Comparison of ENCODE assay signal across 1 cellular context in the genomic region with DNA sequence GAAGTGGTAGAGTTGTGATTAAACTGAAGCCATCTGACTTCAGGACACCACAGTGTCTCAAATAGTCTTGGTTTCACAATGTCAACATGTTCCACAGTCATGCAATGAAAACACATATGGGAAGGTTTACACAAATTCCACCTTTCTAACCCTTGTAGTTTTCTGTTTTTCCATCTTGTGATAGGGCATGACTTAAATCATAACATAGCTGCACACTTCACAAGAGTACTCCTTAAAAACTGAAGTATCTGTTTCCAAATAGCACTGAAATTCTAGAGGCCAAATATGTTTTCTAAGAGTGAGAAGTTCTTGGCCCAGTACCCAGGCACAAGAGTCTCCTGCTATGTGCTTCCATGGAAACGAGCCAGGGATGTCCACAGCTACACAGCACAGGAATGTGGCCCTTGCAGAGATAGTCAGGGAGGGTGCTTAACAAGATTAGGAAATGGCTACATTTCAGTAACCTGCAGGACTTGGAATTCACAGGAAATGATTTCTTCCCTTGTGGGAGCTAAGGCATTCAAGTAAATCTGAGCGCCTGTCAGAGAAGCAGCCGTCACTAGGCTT.
TF ChIP-seq lines count a peak whose summit lies in the region.

No MANE protein-coding gene starts in this region.

TF ChIP-seq in WTC11, 78 proteins besides CTCF, POLR2A, EP300 and RAD21 (continued from another document):
- TF ChIP-seq, protein P1, sequence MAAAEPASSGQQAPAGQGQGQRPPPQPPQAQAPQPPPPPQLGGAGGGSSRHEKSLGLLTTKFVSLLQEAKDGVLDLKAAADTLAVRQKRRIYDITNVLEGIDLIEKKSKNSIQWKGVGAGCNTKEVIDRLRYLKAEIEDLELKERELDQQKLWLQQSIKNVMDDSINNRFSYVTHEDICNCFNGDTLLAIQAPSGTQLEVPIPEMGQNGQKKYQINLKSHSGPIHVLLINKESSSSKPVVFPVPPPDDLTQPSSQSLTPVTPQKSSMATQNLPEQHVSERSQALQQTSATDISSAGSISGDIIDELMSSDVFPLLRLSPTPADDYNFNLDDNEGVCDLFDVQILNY (CRISPR knock-in tag; IDR thresholded peaks at IDR 0.05), result no peak
- TF ChIP-seq JUN (CRISPR knock-in tag; IDR thresholded peaks at IDR 0.05) (no peak), TCF7 (CRISPR knock-in tag; IDR thresholded peaks at IDR 0.05; ENCODE audit: low read depth) (no peak), ZNF219 (CRISPR knock-in tag; IDR thresholded peaks at IDR 0.05; ENCODE audit: borderline replicate concordance) (no peak)
- TF ChIP-seq, protein P2, sequence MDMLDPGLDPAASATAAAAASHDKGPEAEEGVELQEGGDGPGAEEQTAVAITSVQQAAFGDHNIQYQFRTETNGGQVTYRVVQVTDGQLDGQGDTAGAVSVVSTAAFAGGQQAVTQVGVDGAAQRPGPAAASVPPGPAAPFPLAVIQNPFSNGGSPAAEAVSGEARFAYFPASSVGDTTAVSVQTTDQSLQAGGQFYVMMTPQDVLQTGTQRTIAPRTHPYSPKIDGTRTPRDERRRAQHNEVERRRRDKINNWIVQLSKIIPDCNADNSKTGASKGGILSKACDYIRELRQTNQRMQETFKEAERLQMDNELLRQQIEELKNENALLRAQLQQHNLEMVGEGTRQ (CRISPR knock-in tag; IDR thresholded peaks at IDR 0.05), result no peak
- TF ChIP-seq, protein P3, sequence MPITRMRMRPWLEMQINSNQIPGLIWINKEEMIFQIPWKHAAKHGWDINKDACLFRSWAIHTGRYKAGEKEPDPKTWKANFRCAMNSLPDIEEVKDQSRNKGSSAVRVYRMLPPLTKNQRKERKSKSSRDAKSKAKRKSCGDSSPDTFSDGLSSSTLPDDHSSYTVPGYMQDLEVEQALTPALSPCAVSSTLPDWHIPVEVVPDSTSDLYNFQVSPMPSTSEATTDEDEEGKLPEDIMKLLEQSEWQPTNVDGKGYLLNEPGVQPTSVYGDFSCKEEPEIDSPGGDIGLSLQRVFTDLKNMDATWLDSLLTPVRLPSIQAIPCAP (CRISPR knock-in tag; IDR thresholded peaks at IDR 0.05), result no peak
TF ChIP-seq in WTC11: peak in this region for 0.
